In the genomic region with DNA sequence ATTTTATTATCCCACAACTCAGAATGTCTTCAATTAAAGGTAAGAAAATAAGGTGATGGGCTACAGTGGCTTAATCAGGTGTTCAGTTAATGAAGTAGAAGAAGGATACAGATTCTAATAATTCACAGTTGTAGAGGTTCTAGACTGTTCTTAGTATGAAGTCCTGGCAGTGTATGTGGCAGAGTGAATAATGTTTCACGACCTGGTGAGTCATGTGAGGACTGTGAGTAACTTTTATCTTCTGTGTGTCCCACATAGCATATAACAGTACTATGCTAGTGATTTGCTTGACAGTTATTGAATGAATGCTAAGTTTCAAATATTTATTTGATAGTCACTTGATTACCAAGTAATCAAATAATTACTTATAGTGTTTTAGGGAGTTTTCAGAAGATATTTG, we compare ENCODE assay signal across 14 cellular contexts. TPM values are rescaled to one million over a fixed set of nuclear protein-coding genes. Genes with fewer than 3 reads are reported as not detected.
A peak's percentile ranks its signal among the peaks of the same experiment; 100 is the strongest.
DNase-seq lines count a peak whose midpoint lies in the region; ATAC-seq and TF ChIP-seq lines count a peak whose summit lies in the region.
"Had no signal": no experiment of that assay in that cellular context is flagged by ENCODE, and none has a peak within 500 bp of the region (broad histone marks: within the 10 kb centered on the region; RNA-seq: fewer than 3 reads in every experiment).

No MANE protein-coding gene starts in this region.

- in situ Hi-C loops in gastrocnemius medialis (cut with MboI; ENCODE audit: low sequenced_read_pairs in 4 of 4) = no loop called here

- H3K9me3 ChIP-seq in PC-9 (ENCODE audit: insufficient read depth, low read depth) (no peaks in the 10 kb centered on the region), endodermal cell (ENCODE audit: control insufficient read depth, low read length) (no peaks in the 10 kb centered on the region), gastrocnemius medialis (no peaks in the 10 kb centered on the region)
- H3K9me3 ChIP-seq: BLaER1, upper lobe of right lung had no signal

- peaks cover 22% of the 10 kb centered on the region; the same call in 1 of the 2 replicates for H3F3A ChIP-seq in PC-9 (ENCODE audit: insufficient read depth, low read depth)

- H3K4me3 ChIP-seq in PC-9 (no peak overlapping the region), endodermal cell (ENCODE audit: low read length) (no peak overlapping the region), gastrocnemius medialis (no peak overlapping the region)
- H3K4me3 ChIP-seq: BLaER1, upper lobe of right lung had no signal

- peaks cover 35% of the 10 kb centered on the region for H3K79me2 ChIP-seq in PC-9 (ENCODE audit: low read depth)

- intact Hi-C loops in PC-9 (cut with micrococcal nuclease; ENCODE audit: unreplicated experiment) = no loop called here
- intact Hi-C loops in gastrocnemius medialis (cut with DNase I; ENCODE audit: low total_unique reads) = no loop called here

- H3K4me1 ChIP-seq in PC-9 (replicated peaks; ENCODE audit: insufficient read depth) (no peaks in the 10 kb centered on the region), endodermal cell (ENCODE audit: control insufficient read depth, insufficient read depth, low read length) (no peaks in the 10 kb centered on the region), gastrocnemius medialis (peaks cover 10 to 16% of the 10 kb centered on the region in 2 donors)
- H3K4me1 ChIP-seq: BLaER1, upper lobe of right lung had no signal

- H2AFZ ChIP-seq in PC-9 = no peak overlapping the region

- no peak overlapping the region for H3K9ac ChIP-seq in endodermal cell (ENCODE audit: extremely low read depth, low read length, poor library complexity, severe bottlenecking)
- H3K9ac ChIP-seq: BLaER1 had no signal

- H3K27ac ChIP-seq in PC-9 = 0 out of 2 replicates have a peak overlapping the region, but pooled peaks have one; percentile 5
- H3K27ac ChIP-seq in endodermal cell (ENCODE audit: low read depth, low read length) = no peak overlapping the region
- H3K27ac ChIP-seq in gastrocnemius medialis = peak overlapping the region; percentile 32 to 58 (median 54)
- H3K27ac ChIP-seq: BLaER1, upper lobe of right lung had no signal

- H3K4me2 ChIP-seq in PC-9 = no peak overlapping the region
- H3K4me2 ChIP-seq: BLaER1 had no signal

- no peaks in the 10 kb centered on the region for H3K9me2 ChIP-seq in PC-9 (ENCODE audit: insufficient read depth)

- TF ChIP-seq POLR2A in gastrocnemius medialis (IDR thresholded peaks at IDR 0.05) = no peak

- peaks cover 5% of the 10 kb centered on the region; the same call in 1 of the 2 replicates for H4K20me1 ChIP-seq in PC-9 (ENCODE audit: insufficient read depth)

- 93% methylated on average over 1 of the region's 1 CpG; no CpG with 5 or more reads in 1 of the 2 experiments for WGBS in endodermal cell (ENCODE audit: insufficient coverage in 1 of 2, insufficient read length in 1 of 2), 2 experiments

- H3K4me3 Mint-ChIP-seq in activated T-cell treated with anti-CD3 and anti-CD28 coated beads, Interleukin-2, amount 50 U/mL, for 4 hours = no peak overlapping the region
- H3K4me3 Mint-ChIP-seq in endodermal cell (no peak overlapping the region), nephron progenitor cell (no peak overlapping the region)
- H3K4me3 Mint-ChIP-seq: activated naive CD8-positive, alpha-beta T cell treated with anti-CD3 and anti-CD28 coated beads, Interleukin-2, amount 10 ng/mL, durations not matched to agents 7 days and 5 days had no signal

- H3K4me1 Mint-ChIP-seq in activated T-cell treated with anti-CD3 and anti-CD28 coated beads, Interleukin-2, amount 50 U/mL, for 4 hours (ENCODE audit: low read depth) = peaks cover 12% of the 10 kb centered on the region
- H3K4me1 Mint-ChIP-seq in endodermal cell (no peaks in the 10 kb centered on the region), nephron progenitor cell (no peaks in the 10 kb centered on the region)

- peaks cover 52% of the 10 kb centered on the region for H3K36me3 ChIP-seq in PC-9 (ENCODE audit: low read depth)
- H3K36me3 ChIP-seq in endodermal cell (ENCODE audit: control insufficient read depth, insufficient read depth, low read length) = peaks cover 54% of the 10 kb centered on the region
- peaks cover 0 to 25% of the 10 kb centered on the region in 2 donors for H3K36me3 ChIP-seq in gastrocnemius medialis

- peaks cover 8% of the 10 kb centered on the region for H3K36me3 Mint-ChIP-seq in activated T-cell treated with anti-CD3 and anti-CD28 coated beads, Interleukin-2, amount 50 U/mL, for 4 hours (ENCODE audit: insufficient read depth)
- peaks cover 19% of the 10 kb centered on the region for H3K36me3 Mint-ChIP-seq in endodermal cell (ENCODE audit: low read depth)
- peaks cover 27% of the 10 kb centered on the region for H3K36me3 Mint-ChIP-seq in nephron progenitor cell (ENCODE audit: low read depth)

- H3K9me3 Mint-ChIP-seq in activated T-cell treated with anti-CD3 and anti-CD28 coated beads, Interleukin-2, amount 50 U/mL, for 4 hours = no peaks in the 10 kb centered on the region
- no peaks in the 10 kb centered on the region for H3K9me3 Mint-ChIP-seq in endodermal cell
- no peaks in the 10 kb centered on the region for H3K9me3 Mint-ChIP-seq in nephron progenitor cell
- H3K9me3 Mint-ChIP-seq: activated naive CD8-positive, alpha-beta T cell treated with anti-CD3 and anti-CD28 coated beads, Interleukin-2, amount 10 ng/mL, durations not matched to agents 7 days and 5 days had no signal

- CTCF ChIA-PET in PC-9 (lab: Charles Lee) = no interaction called here

- POLR2A ChIA-PET in PC-9 (lab: Charles Lee; ENCODE audit: unreplicated experiment) = no interaction called here

- ATAC-seq in activated T-cell treated with anti-CD3 and anti-CD28 coated beads, Interleukin-2, amount 50 U/mL, for 4 hours = peak; percentile 100
- peak; percentile 100 for ATAC-seq in gastrocnemius medialis
- no peak for ATAC-seq in HG02678 (IDR thresholded peaks at IDR 0.05; ENCODE audit: unreplicated experiment)
- ATAC-seq: upper lobe of right lung had no signal

- DNase-seq in activated T-cell treated with anti-CD3 and anti-CD28 coated beads, Interleukin-2, amount 50 U/mL, for 4 hours = no peak
- DNase-seq in activated T-cell treated with anti-CD3 and anti-CD28 coated beads, Interleukin-2, amount 50 U/mL, for 48 hours = no peak
- no peak for DNase-seq in PC-9
- no peak for DNase-seq in endodermal cell
- peak in 1 of 2 donors; percentile 8 for DNase-seq in gastrocnemius medialis
- DNase-seq in nephron progenitor cell = no peak
- DNase-seq in stimulated activated CD4-positive, alpha-beta T cell treated with anti-CD3 and anti-CD28 coated beads, Interleukin-4, amount 100 ng/mL, for 1 hour = no peak
- DNase-seq: activated naive CD8-positive, alpha-beta T cell treated with anti-CD3 and anti-CD28 coated beads, Interleukin-2, amount 10 ng/mL, durations not matched to agents 7 days and 5 days; H7; kidney; NK-92 treated with Interleukin-12 subunit alpha and Interleukin-12 subunit beta, amount 100 ng/mL, for 24 hours; upper lobe of right lung had no signal

- BruUV-seq in PC-9 (replicated peaks; lab: Mats Ljungman, UMichigan) = no TSS peak

- no peaks in the 10 kb centered on the region for H3K27me3 ChIP-seq in PC-9 (ENCODE audit: insufficient read depth, low read depth)
- no peaks in the 10 kb centered on the region for H3K27me3 ChIP-seq in endodermal cell (ENCODE audit: control insufficient read depth, insufficient read depth, low read length, poor library complexity, severe bottlenecking)
- H3K27me3 ChIP-seq in gastrocnemius medialis = no peaks in the 10 kb centered on the region
- H3K27me3 ChIP-seq: BLaER1, upper lobe of right lung had no signal

- H3K27ac Mint-ChIP-seq in endodermal cell = peak overlapping the region; percentile 12
- no peak overlapping the region for H3K27ac Mint-ChIP-seq in nephron progenitor cell
- H3K27ac Mint-ChIP-seq: activated naive CD8-positive, alpha-beta T cell treated with anti-CD3 and anti-CD28 coated beads, Interleukin-2, amount 10 ng/mL, durations not matched to agents 7 days and 5 days had no signal

- TF ChIP-seq CTCF in PC-9 (conservative IDR thresholded peaks at IDR 0.05) (no peak), endodermal cell (conservative IDR thresholded peaks at IDR 0.05) (no peak), gastrocnemius medialis (IDR thresholded peaks at IDR 0.05 in 4 of 5, conservative IDR thresholded peaks at IDR 0.05 in 1 of 5) (no peak), nephron progenitor cell (IDR thresholded peaks at IDR 0.05) (no peak)

- H3K27me3 Mint-ChIP-seq in activated T-cell treated with anti-CD3 and anti-CD28 coated beads, Interleukin-2, amount 50 U/mL, for 4 hours (ENCODE audit: low read depth) = no peaks in the 10 kb centered on the region
- H3K27me3 Mint-ChIP-seq in endodermal cell (ENCODE audit: insufficient read depth) (no peaks in the 10 kb centered on the region), nephron progenitor cell (ENCODE audit: low read depth, poor library complexity) (no peaks in the 10 kb centered on the region)
- H3K27me3 Mint-ChIP-seq: activated naive CD8-positive, alpha-beta T cell treated with anti-CD3 and anti-CD28 coated beads, Interleukin-2, amount 10 ng/mL, durations not matched to agents 7 days and 5 days had no signal

RNA-seq across cellular contexts. Expression of a gene that starts 20.0 kb away (rescaled TPM):
- total RNA-seq in activated T-cell treated with anti-CD3 and anti-CD28 coated beads, Interleukin-2, amount 50 U/mL, for 4 hours = under 1 TPM; 0.11 to 0.40 (median 0.28) TPM
- total RNA-seq in PC-9 (2021) (24.6 and 32.7 TPM in 2 replicates), endodermal cell (under 1 TPM; 0.55 to 0.86 TPM), gastrocnemius medialis (1 to 10 TPM; 1.2 to 3.5 (median 2.9) TPM)
- polyA plus RNA-seq in endodermal cell (2013, experiment 1 of 2) = 2.4 TPM
- polyA plus RNA-seq in endodermal cell (2013, experiment 2 of 2) = 2.5 TPM

RNA-seq across cellular contexts. Expression of a gene that starts 31.6 kb away (rescaled TPM):
- total RNA-seq in activated T-cell treated with anti-CD3 and anti-CD28 coated beads, Interleukin-2, amount 50 U/mL, for 4 hours = 10 to 100 TPM; 44.5 to 49.2 (median 47.4) TPM
- 42.7 and 43.1 TPM in 2 replicates for total RNA-seq in PC-9 (2021)
- total RNA-seq in endodermal cell = 10 to 100 TPM; 42.0 to 54.2 TPM
- 13.5 TPM for polyA plus RNA-seq in endodermal cell (2013, experiment 1 of 2)
- polyA plus RNA-seq in endodermal cell (2013, experiment 2 of 2) = 15.3 TPM
- 10 to 100 TPM; 27.8 to 44.9 (median 30.2) TPM for total RNA-seq in gastrocnemius medialis

RNA-seq across cellular contexts. Expression of a gene that starts 36.7 kb away (rescaled TPM):
- total RNA-seq in activated T-cell treated with anti-CD3 and anti-CD28 coated beads, Interleukin-2, amount 50 U/mL, for 4 hours = 100 to 1,000 TPM; 166 to 171 (median 170) TPM
- total RNA-seq in PC-9 (2021) (140 and 160 TPM in 2 replicates), endodermal cell (100 to 1,000 TPM; 104 to 132 TPM), gastrocnemius medialis (100 to 1,000 TPM; 116 to 203 (median 153) TPM)
- 157 TPM for polyA plus RNA-seq in endodermal cell (2013, experiment 1 of 2)
- 145 TPM for polyA plus RNA-seq in endodermal cell (2013, experiment 2 of 2)
